ENCODE assay signal across 18 cellular contexts in genomic region chrX:136835761-136836160, GRCh38. TPM values are rescaled to one million over a fixed set of nuclear protein-coding genes. Genes with fewer than 3 reads are reported as not detected.
DNase-seq lines count a peak whose midpoint lies in the region; TF ChIP-seq lines count a peak whose summit lies in the region.
"Had no signal": no experiment of that assay in that cellular context is flagged by ENCODE, and none has a peak within 500 bp of the region (broad histone marks: within the 10 kb centered on the region; RNA-seq: fewer than 3 reads in every experiment).

No MANE protein-coding gene starts in this region.

- H3K9me3 ChIP-seq in A673 (ENCODE audit: low read depth, low read length, poor library complexity, severe bottlenecking): no peaks in the 10 kb centered on the region
- H3K9me3 ChIP-seq: A549, Caco-2 had no signal

- DNase-seq in A673 (ENCODE audit: low spot score): peak; percentile 68
- peak; percentile 3 to 72 for DNase-seq in NCI-H524 (lab: John Stamatoyannopoulos, UW)
- peak; percentile 52 for DNase-seq in NCI-H82 treated with DMSO at 0.1 percent for 48 hours (lab: John Stamatoyannopoulos, UW; ENCODE audit: unreplicated experiment)
- DNase-seq in mesendoderm: peak; percentile 54
- no peak for DNase-seq in CD1c-positive myeloid dendritic cell (ENCODE audit: extremely low spot score)
- no peak for DNase-seq in NCI-H1105 (lab: John Stamatoyannopoulos, UW)
- DNase-seq in SHP77 (lab: John Stamatoyannopoulos, UW): no peak
- DNase-seq: 8988T; C1 segment of cervical spinal cord; Caco-2; CD4-positive, CD25-positive, alpha-beta regulatory T cell; CD8-positive, alpha-beta T cell; DMS53; DMS79 treated with DMSO at 0.1 percent for 48 hours; GF-D8; GOT3; HCEC 1CT had no signal

- no peak overlapping the region for H3K18ac ChIP-seq in mesendoderm (ENCODE audit: low read length)

- no peak overlapping the region for H4K8ac ChIP-seq in mesendoderm (ENCODE audit: low read depth, low read length)

- H2AK5ac ChIP-seq in mesendoderm (ENCODE audit: low read length): no peak overlapping the region

- H2BK15ac ChIP-seq in mesendoderm (replicated peaks; ENCODE audit: low read depth): no peak overlapping the region

- H3K56ac ChIP-seq in mesendoderm (ENCODE audit: low read length): no peak overlapping the region

- H3K27me3 ChIP-seq in A673 (replicated peaks; ENCODE audit: insufficient read depth, low read depth, low read length, poor library complexity) (no peaks in the 10 kb centered on the region), mesendoderm (ENCODE audit: insufficient read depth, low read length, poor library complexity) (no peaks in the 10 kb centered on the region)

- no peak overlapping the region for H3K4me3 ChIP-seq in A673 (ENCODE audit: low read depth, low read length, poor library complexity, severe bottlenecking)
- no peak overlapping the region for H3K4me3 ChIP-seq in mesendoderm (ENCODE audit: low read length)
- H3K4me3 ChIP-seq: A549 had no signal

- no CpG with 5 or more reads among the region's 4 CpGs for WGBS in mesendoderm (ENCODE audit: extremely low coverage, insufficient coverage, low lambda C conversion rate)

- H2BK120ac ChIP-seq in mesendoderm (ENCODE audit: low read depth, low read length): no peak overlapping the region

- H3K9ac ChIP-seq in mesendoderm (ENCODE audit: low read length): no peak overlapping the region

- no peaks in the 10 kb centered on the region for H3K79me2 ChIP-seq in mesendoderm (ENCODE audit: control insufficient read depth, insufficient read depth, low read length)

- BruUV-seq in A673 (replicated peaks; lab: Mats Ljungman, UMichigan): no TSS peak

- H3K4me2 ChIP-seq in mesendoderm (ENCODE audit: low read length): no peak overlapping the region
- H3K4me2 ChIP-seq: A549 had no signal

- CTCF ChIA-PET in A673 (lab: Charles Lee): no interaction called here

- no peak overlapping the region for H4K5ac ChIP-seq in mesendoderm (ENCODE audit: low read length)

- no peak overlapping the region for H2BK5ac ChIP-seq in mesendoderm (ENCODE audit: low read length)

- peak overlapping the region; percentile 18 for H3K27ac ChIP-seq in A673 (ENCODE audit: low read depth, low read length, poor library complexity, severe bottlenecking)
- no peak overlapping the region for H3K27ac ChIP-seq in mesendoderm (ENCODE audit: low read depth, low read length)
- H3K27ac ChIP-seq: A549 had no signal

- H3K79me1 ChIP-seq in mesendoderm (ENCODE audit: low read length): no peaks in the 10 kb centered on the region

- intact Hi-C loops in A673 (cut with micrococcal nuclease; ENCODE audit: unreplicated experiment): no loop called here

- no peak overlapping the region for H3K4ac ChIP-seq in mesendoderm (ENCODE audit: low read depth, low read length)

- H3K23ac ChIP-seq in mesendoderm (ENCODE audit: low read length): no peak overlapping the region

- H3K36me3 ChIP-seq in A673 (ENCODE audit: insufficient read depth, low read length, poor library complexity, severe bottlenecking) (peaks cover 3% of the 10 kb centered on the region), mesendoderm (ENCODE audit: control insufficient read depth, insufficient read depth, low read length) (no peaks in the 10 kb centered on the region)

- POLR2A ChIA-PET in A673 (lab: Charles Lee; ENCODE audit: low non-redundant PET): no interaction called here

- TF ChIP-seq CTCF in A673 (conservative IDR thresholded peaks at IDR 0.05; ENCODE audit: low read depth, low read length): no peak

- H3K4me1 ChIP-seq in A673 (ENCODE audit: insufficient read depth, low read length, poor library complexity, severe bottlenecking) (no peaks in the 10 kb centered on the region), mesendoderm (ENCODE audit: control insufficient read depth, low read depth, low read length) (no peaks in the 10 kb centered on the region)
- H3K4me1 ChIP-seq: A549, Caco-2 had no signal

RNA-seq across cellular contexts. Expression of gene RBMX, which starts 44.8 kb away (rescaled TPM):
- 422 and 432 TPM in 2 replicates for total RNA-seq in A673 (2021)
- polyA plus RNA-seq in mesendoderm (2013, experiment 1 of 2): 450 TPM
- 448 TPM for polyA plus RNA-seq in mesendoderm (2013, experiment 2 of 2)

RNA-seq across cellular contexts. Expression of gene ARHGEF6, which starts 55.0 kb away (rescaled TPM):
- 11.4 and 16.3 TPM in 2 replicates for total RNA-seq in A673 (2021)
- polyA plus RNA-seq in mesendoderm (2013, experiment 1 of 2): 1.0 TPM
- polyA plus RNA-seq in mesendoderm (2013, experiment 2 of 2): 1.1 TPM
- total RNA-seq: Caco-2 had no signal

Comparison
In these comparisons a context has a peak if more than half of its experiments do, and no peak if none do; other contexts are left out.
1. DNase-seq: peak in A673 (single experiment), NCI-H524 (2 of 2), NCI-H82 treated with DMSO at 0.1 percent for 48 hours (single experiment) and mesendoderm (single experiment); none in CD1c-positive myeloid dendritic cell (single experiment), NCI-H1105 (single experiment) and SHP77 (0 of 2).